Comparison of ENCODE assay signal across 10 cellular contexts in genomic region chr7:83055197-83055596, GRCh38.
"Had no signal": no experiment of that assay in that cellular context is flagged by ENCODE, and none has a peak within 500 bp of the region (broad histone marks: within the 10 kb centered on the region; RNA-seq: fewer than 3 reads in every experiment).

No MANE protein-coding gene starts in this region.

- H3K36me3 ChIP-seq: HAP-1 had no signal

- H3K9me3 ChIP-seq: HAP-1 had no signal

- H3K9ac ChIP-seq: KMS-11 had no signal

- H3K4me3 Mint-ChIP-seq: HFFc6, IgD-negative memory B cell had no signal

- DNase-seq: GOT3, H7, HFFc6, Karpas-422, KBM-7 had no signal

- H3K4me1 Mint-ChIP-seq: IgD-negative memory B cell had no signal

- H3K4me3 ChIP-seq: HAP-1 had no signal

- H3K27ac ChIP-seq: HL-60, KMS-11 had no signal

- H3K27ac Mint-ChIP-seq: HFFc6, IgD-negative memory B cell had no signal

- H3K36me3 Mint-ChIP-seq: IgD-negative memory B cell had no signal

- H3K4me1 ChIP-seq: HAP-1 had no signal

- ATAC-seq: HCT116 had no signal

- H3K27me3 Mint-ChIP-seq: IgD-negative memory B cell had no signal

- H3K4me2 ChIP-seq: KMS-11 had no signal
